Comparison of ENCODE assay signal across 2 cellular contexts in the genomic region with DNA sequence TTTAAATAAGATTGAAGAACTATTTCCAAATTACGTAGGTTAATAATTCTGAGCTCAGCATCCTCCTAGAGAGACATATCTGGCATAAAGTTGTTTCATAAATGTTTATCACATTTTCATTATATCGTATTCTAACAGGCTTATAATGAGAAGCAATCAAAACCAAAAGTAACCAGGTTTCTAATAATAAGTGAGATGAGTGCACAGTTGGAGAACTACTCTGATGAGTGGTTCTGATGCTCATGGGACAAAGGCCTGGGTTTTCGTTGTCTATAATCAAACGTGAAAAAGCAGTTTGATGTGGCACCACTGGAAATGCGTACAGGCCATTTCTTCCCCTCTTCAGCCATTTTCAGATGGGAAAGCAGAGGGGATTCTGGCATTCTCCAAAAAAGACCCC.
TF ChIP-seq lines count a peak whose summit lies in the region.

No MANE protein-coding gene starts in this region.

TF ChIP-seq in H1, 55 proteins besides CTCF, POLR2A, EP300 and RAD21:
- TF ChIP-seq TEAD4 (IDR thresholded peaks at IDR 0.05; ENCODE audit: low read depth, low read length) (no peak), POLR2AphosphoS5 (IDR thresholded peaks at IDR 0.05; ENCODE audit: low read depth, low read length) (no peak), CEBPB (IDR thresholded peaks at IDR 0.05; ENCODE audit: low read depth, low read length) (no peak), CBX8 (IDR thresholded peaks at IDR 0.05; ENCODE audit: borderline replicate concordance, low read depth, low read length) (no peak), SIX5 (IDR thresholded peaks at IDR 0.05; ENCODE audit: low read depth, low read length) (no peak), KDM4A (IDR thresholded peaks at IDR 0.05; ENCODE audit: low read depth, low read length, severe bottlenecking) (no peak), MAFK (IDR thresholded peaks at IDR 0.05; ENCODE audit: low read depth, low read length) (no peak), JUN (IDR thresholded peaks at IDR 0.05; ENCODE audit: low read depth, low read length) (no peak), SUZ12 (IDR thresholded peaks at IDR 0.05; ENCODE audit: low read length) (no peak), GABPA (IDR thresholded peaks at IDR 0.05; ENCODE audit: borderline replicate concordance, insufficient read depth, low read length) (no peak), KDM5A (IDR thresholded peaks at IDR 0.05; ENCODE audit: low read length) (no peak), YY1 (IDR thresholded peaks at IDR 0.05; ENCODE audit: low read depth, low read length) (no peak), SP4 (IDR thresholded peaks at IDR 0.05; ENCODE audit: low read length) (no peak), BCL11A (IDR thresholded peaks at IDR 0.05; ENCODE audit: low read depth in 2 of 2, low read length in 2 of 2) (no peak)
- TF ChIP-seq, protein P1, sequence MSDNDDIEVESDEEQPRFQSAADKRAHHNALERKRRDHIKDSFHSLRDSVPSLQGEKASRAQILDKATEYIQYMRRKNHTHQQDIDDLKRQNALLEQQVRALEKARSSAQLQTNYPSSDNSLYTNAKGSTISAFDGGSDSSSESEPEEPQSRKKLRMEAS (IDR thresholded peaks at IDR 0.05) = no peak
- TF ChIP-seq, protein P2, sequence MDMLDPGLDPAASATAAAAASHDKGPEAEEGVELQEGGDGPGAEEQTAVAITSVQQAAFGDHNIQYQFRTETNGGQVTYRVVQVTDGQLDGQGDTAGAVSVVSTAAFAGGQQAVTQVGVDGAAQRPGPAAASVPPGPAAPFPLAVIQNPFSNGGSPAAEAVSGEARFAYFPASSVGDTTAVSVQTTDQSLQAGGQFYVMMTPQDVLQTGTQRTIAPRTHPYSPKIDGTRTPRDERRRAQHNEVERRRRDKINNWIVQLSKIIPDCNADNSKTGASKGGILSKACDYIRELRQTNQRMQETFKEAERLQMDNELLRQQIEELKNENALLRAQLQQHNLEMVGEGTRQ (IDR thresholded peaks at IDR 0.05; ENCODE audit: low read length) = no peak
- TF ChIP-seq, protein P3, sequence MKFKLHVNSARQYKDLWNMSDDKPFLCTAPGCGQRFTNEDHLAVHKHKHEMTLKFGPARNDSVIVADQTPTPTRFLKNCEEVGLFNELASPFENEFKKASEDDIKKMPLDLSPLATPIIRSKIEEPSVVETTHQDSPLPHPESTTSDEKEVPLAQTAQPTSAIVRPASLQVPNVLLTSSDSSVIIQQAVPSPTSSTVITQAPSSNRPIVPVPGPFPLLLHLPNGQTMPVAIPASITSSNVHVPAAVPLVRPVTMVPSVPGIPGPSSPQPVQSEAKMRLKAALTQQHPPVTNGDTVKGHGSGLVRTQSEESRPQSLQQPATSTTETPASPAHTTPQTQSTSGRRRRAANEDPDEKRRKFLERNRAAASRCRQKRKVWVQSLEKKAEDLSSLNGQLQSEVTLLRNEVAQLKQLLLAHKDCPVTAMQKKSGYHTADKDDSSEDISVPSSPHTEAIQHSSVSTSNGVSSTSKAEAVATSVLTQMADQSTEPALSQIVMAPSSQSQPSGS (IDR thresholded peaks at IDR 0.05; ENCODE audit: low read length) = no peak

TF ChIP-seq in WTC11, 78 proteins besides CTCF, POLR2A, EP300 and RAD21:
- TF ChIP-seq SOX15 (CRISPR knock-in tag; IDR thresholded peaks at IDR 0.05) (no peak), SMAD3 (CRISPR knock-in tag; IDR thresholded peaks at IDR 0.05; ENCODE audit: borderline replicate concordance) (no peak), TEAD1 (CRISPR knock-in tag; IDR thresholded peaks at IDR 0.05) (no peak), ZNF121 (CRISPR knock-in tag; IDR thresholded peaks at IDR 0.05) (no peak), CREB1 (CRISPR knock-in tag; IDR thresholded peaks at IDR 0.05) (no peak), KAT7 (CRISPR knock-in tag; IDR thresholded peaks at IDR 0.05; ENCODE audit: borderline replicate concordance) (no peak)
